In genomic region chr16:67521095-67521804, GRCh38 we compare ENCODE assay signal across 1 cellular context.
A peak's percentile ranks its signal among the peaks of the same experiment; 100 is the strongest.
TF ChIP-seq lines count a peak whose summit lies in the region.

No MANE protein-coding gene starts in this region.

TF ChIP-seq in HEK293, 187 proteins besides CTCF, POLR2A, EP300 and RAD21 (continued from another document):
- TF ChIP-seq, protein P1, sequence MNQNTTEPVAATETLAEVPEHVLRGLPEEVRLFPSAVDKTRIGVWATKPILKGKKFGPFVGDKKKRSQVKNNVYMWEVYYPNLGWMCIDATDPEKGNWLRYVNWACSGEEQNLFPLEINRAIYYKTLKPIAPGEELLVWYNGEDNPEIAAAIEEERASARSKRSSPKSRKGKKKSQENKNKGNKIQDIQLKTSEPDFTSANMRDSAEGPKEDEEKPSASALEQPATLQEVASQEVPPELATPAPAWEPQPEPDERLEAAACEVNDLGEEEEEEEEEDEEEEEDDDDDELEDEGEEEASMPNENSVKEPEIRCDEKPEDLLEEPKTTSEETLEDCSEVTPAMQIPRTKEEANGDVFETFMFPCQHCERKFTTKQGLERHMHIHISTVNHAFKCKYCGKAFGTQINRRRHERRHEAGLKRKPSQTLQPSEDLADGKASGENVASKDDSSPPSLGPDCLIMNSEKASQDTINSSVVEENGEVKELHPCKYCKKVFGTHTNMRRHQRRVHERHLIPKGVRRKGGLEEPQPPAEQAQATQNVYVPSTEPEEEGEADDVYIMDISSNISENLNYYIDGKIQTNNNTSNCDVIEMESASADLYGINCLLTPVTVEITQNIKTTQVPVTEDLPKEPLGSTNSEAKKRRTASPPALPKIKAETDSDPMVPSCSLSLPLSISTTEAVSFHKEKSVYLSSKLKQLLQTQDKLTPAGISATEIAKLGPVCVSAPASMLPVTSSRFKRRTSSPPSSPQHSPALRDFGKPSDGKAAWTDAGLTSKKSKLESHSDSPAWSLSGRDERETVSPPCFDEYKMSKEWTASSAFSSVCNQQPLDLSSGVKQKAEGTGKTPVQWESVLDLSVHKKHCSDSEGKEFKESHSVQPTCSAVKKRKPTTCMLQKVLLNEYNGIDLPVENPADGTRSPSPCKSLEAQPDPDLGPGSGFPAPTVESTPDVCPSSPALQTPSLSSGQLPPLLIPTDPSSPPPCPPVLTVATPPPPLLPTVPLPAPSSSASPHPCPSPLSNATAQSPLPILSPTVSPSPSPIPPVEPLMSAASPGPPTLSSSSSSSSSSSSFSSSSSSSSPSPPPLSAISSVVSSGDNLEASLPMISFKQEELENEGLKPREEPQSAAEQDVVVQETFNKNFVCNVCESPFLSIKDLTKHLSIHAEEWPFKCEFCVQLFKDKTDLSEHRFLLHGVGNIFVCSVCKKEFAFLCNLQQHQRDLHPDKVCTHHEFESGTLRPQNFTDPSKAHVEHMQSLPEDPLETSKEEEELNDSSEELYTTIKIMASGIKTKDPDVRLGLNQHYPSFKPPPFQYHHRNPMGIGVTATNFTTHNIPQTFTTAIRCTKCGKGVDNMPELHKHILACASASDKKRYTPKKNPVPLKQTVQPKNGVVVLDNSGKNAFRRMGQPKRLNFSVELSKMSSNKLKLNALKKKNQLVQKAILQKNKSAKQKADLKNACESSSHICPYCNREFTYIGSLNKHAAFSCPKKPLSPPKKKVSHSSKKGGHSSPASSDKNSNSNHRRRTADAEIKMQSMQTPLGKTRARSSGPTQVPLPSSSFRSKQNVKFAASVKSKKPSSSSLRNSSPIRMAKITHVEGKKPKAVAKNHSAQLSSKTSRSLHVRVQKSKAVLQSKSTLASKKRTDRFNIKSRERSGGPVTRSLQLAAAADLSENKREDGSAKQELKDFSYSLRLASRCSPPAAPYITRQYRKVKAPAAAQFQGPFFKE (tag by site-specific recombination; IDR thresholded peaks at IDR 0.05; ENCODE audit: borderline replicate concordance): no peak
- peak; percentile 54; the same call in 1 of the 2 replicates for TF ChIP-seq ZNF501 (tag by site-specific recombination; IDR thresholded peaks at IDR 0.05)
- no peak for TF ChIP-seq OVOL3 (tag by site-specific recombination; IDR thresholded peaks at IDR 0.05)
- TF ChIP-seq ZNF596 (tag by site-specific recombination; IDR thresholded peaks at IDR 0.05): no peak
- TF ChIP-seq, protein P2, sequence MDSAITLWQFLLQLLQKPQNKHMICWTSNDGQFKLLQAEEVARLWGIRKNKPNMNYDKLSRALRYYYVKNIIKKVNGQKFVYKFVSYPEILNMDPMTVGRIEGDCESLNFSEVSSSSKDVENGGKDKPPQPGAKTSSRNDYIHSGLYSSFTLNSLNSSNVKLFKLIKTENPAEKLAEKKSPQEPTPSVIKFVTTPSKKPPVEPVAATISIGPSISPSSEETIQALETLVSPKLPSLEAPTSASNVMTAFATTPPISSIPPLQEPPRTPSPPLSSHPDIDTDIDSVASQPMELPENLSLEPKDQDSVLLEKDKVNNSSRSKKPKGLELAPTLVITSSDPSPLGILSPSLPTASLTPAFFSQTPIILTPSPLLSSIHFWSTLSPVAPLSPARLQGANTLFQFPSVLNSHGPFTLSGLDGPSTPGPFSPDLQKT (IDR thresholded peaks at IDR 0.05; ENCODE audit: borderline replicate concordance, low read depth, low read length): no peak
- TF ChIP-seq ZNF239 (tag by site-specific recombination; IDR thresholded peaks at IDR 0.05): no peak
- TF ChIP-seq ZNF416 (tag by site-specific recombination; IDR thresholded peaks at IDR 0.05): no peak
- TF ChIP-seq ZNF654 (tag by site-specific recombination; IDR thresholded peaks at IDR 0.05; ENCODE audit: low read depth): peak; percentile 98
- no peak for TF ChIP-seq ZNF426 (tag by site-specific recombination; IDR thresholded peaks at IDR 0.05)
- TF ChIP-seq GFI1B (tag by site-specific recombination; IDR thresholded peaks at IDR 0.05): no peak
- TF ChIP-seq TSHZ1 (tag by site-specific recombination; IDR thresholded peaks at IDR 0.05; ENCODE audit: borderline replicate concordance): no peak
- peak; percentile 18; the same call in 1 of the 2 replicates for TF ChIP-seq ZBTB44 (tag by site-specific recombination; IDR thresholded peaks at IDR 0.05)
- no peak for TF ChIP-seq ZNF155 (tag by site-specific recombination; IDR thresholded peaks at IDR 0.05)
- no peak for TF ChIP-seq ZNF626 (tag by site-specific recombination; IDR thresholded peaks at IDR 0.05)
- no peak for TF ChIP-seq ZNF391 (tag by site-specific recombination; IDR thresholded peaks at IDR 0.05; ENCODE audit: borderline replicate concordance, low read depth)
- no peak for TF ChIP-seq INSM2 (tag by site-specific recombination; IDR thresholded peaks at IDR 0.05)
- TF ChIP-seq ZNF394 (tag by site-specific recombination; IDR thresholded peaks at IDR 0.05; ENCODE audit: borderline replicate concordance): peak; percentile 52; the same call in 1 of the 2 replicates
- TF ChIP-seq KLF10 (tag by site-specific recombination; IDR thresholded peaks at IDR 0.05): peak; percentile 49; the same call in 1 of the 2 replicates
- no peak; the same call in 1 of the 2 replicates for TF ChIP-seq ZNF623 (tag by site-specific recombination; IDR thresholded peaks at IDR 0.05)
- no peak for TF ChIP-seq ZNF169 (tag by site-specific recombination; IDR thresholded peaks at IDR 0.05)
- peak; percentile 91 for TF ChIP-seq ZBTB48 (tag by site-specific recombination; IDR thresholded peaks at IDR 0.05)
- peak; percentile 74 for TF ChIP-seq SP3 (tag by site-specific recombination; IDR thresholded peaks at IDR 0.05)
- TF ChIP-seq ZNF138 (tag by site-specific recombination; IDR thresholded peaks at IDR 0.05; ENCODE audit: borderline replicate concordance): no peak
- TF ChIP-seq IKZF3 (tag by site-specific recombination; IDR thresholded peaks at IDR 0.05): peak; percentile 99
- no peak for TF ChIP-seq ZNF121 (tag by site-specific recombination; IDR thresholded peaks at IDR 0.05)
- peak; percentile 67; the same call in 1 of the 2 replicates for TF ChIP-seq ZNF561 (tag by site-specific recombination; IDR thresholded peaks at IDR 0.05; ENCODE audit: borderline replicate concordance)
- TF ChIP-seq ZNF768 (tag by site-specific recombination; IDR thresholded peaks at IDR 0.05): peak; percentile 62; the same call in 1 of the 2 replicates
- TF ChIP-seq ZNF2 (tag by site-specific recombination; IDR thresholded peaks at IDR 0.05): peak; percentile 91; the same call in 1 of the 2 replicates
- TF ChIP-seq, protein P3, sequence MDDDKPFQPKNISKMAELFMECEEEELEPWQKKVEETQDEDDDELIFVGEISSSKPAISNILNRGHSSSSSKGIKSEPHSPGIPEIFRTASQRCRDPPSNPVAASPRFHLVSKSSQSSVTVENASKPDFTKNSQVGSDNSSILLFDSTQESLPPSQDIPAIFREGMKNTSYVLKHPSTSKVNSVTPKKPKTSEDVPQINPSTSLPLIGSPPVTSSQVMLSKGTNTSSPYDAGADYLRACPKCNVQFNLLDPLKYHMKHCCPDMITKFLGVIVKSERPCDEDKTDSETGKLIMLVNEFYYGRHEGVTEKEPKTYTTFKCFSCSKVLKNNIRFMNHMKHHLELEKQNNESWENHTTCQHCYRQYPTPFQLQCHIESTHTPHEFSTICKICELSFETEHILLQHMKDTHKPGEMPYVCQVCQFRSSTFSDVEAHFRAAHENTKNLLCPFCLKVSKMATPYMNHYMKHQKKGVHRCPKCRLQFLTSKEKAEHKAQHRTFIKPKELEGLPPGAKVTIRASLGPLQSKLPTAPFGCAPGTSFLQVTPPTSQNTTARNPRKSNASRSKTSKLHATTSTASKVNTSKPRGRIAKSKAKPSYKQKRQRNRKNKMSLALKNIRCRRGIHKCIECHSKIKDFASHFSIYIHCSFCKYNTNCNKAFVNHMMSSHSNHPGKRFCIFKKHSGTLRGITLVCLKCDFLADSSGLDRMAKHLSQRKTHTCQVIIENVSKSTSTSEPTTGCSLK (tag by site-specific recombination; IDR thresholded peaks at IDR 0.05): no peak
- TF ChIP-seq KLF9 (tag by site-specific recombination; IDR thresholded peaks at IDR 0.05; ENCODE audit: low read depth): peak; percentile 86
- TF ChIP-seq KLF16 (tag by site-specific recombination; IDR thresholded peaks at IDR 0.05): peak; percentile 77
- TF ChIP-seq BCL11A (tag by site-specific recombination; IDR thresholded peaks at IDR 0.05; ENCODE audit: low read depth): 0 out of 2 replicates have a peak, but pooled peaks have one; percentile 65
- TF ChIP-seq ZNF335 (tag by site-specific recombination; conservative IDR thresholded peaks at IDR 0.05): peak; percentile 96
- peak; percentile 51; the same call in 1 of the 2 replicates for TF ChIP-seq ZBTB8A (tag by site-specific recombination; IDR thresholded peaks at IDR 0.05)
